Comparison of ENCODE assay signal across 24 cellular contexts in genomic region chr14:100739306-100739705, GRCh38. TPM values are rescaled to one million over a fixed set of nuclear protein-coding genes. Genes with fewer than 3 reads are reported as not detected.
DNase-seq lines count a peak whose midpoint lies in the region; ATAC-seq and TF ChIP-seq lines count a peak whose summit lies in the region.
"Had no signal": no experiment of that assay in that cellular context is flagged by ENCODE, and none has a peak within 500 bp of the region (broad histone marks: within the 10 kb centered on the region; RNA-seq: fewer than 3 reads in every experiment).

No MANE protein-coding gene starts in this region.

- no peaks in the 10 kb centered on the region for H3K79me2 ChIP-seq in GM23338 (replicated peaks; ENCODE audit: insufficient read depth)

- H3K4me1 Mint-ChIP-seq in GM23338 = peaks cover 3% of the 10 kb centered on the region; the same call in 2 of the 3 replicates
- H3K4me1 Mint-ChIP-seq: CD4-positive, alpha-beta memory T cell; IgD-negative memory B cell had no signal

- no peak overlapping the region for H3K27ac Mint-ChIP-seq in GM23338
- H3K27ac Mint-ChIP-seq: CD4-positive, alpha-beta memory T cell had no signal

- no peaks in the 10 kb centered on the region for H3K9me3 Mint-ChIP-seq in GM23338
- H3K9me3 Mint-ChIP-seq: IgD-negative memory B cell had no signal

- H3K4me2 ChIP-seq in GM23338 = no peak overlapping the region
- H3K4me2 ChIP-seq: BLaER1 treated with 17β-estradiol and CSF1 and Interleukin-3, amounts not matched to agents 10 nM and 100 nM had no signal

- no peaks in the 10 kb centered on the region for H4K20me1 ChIP-seq in GM23338 (replicated peaks; ENCODE audit: insufficient read depth)
- H4K20me1 ChIP-seq: BLaER1 treated with 17β-estradiol and CSF1 and Interleukin-3, amounts not matched to agents 10 nM and 100 nM had no signal

- ATAC-seq in GM23338 = no peak
- ATAC-seq: Right ventricle myocardium inferior had no signal

- no peak overlapping the region for H3K27ac ChIP-seq in GM23338 (ENCODE audit: low read depth)
- H3K27ac ChIP-seq: BLaER1 treated with 17β-estradiol and CSF1 and Interleukin-3, amounts not matched to agents 10 nM and 100 nM had no signal

- H3K4me3 ChIP-seq in GM23338 = no peak overlapping the region
- H3K4me3 ChIP-seq: BLaER1 treated with 17β-estradiol and CSF1 and Interleukin-3, amounts not matched to agents 10 nM and 100 nM had no signal

- no peaks in the 10 kb centered on the region for H3K36me3 Mint-ChIP-seq in GM23338 (ENCODE audit: low read depth)
- H3K36me3 Mint-ChIP-seq: CD4-positive, alpha-beta memory T cell; IgD-negative memory B cell had no signal

- H2AFZ ChIP-seq in GM23338 = no peak overlapping the region

- H3K4me3 Mint-ChIP-seq in GM23338 = no peak overlapping the region
- H3K4me3 Mint-ChIP-seq: CD4-positive, alpha-beta memory T cell; IgD-negative memory B cell had no signal

- no peaks in the 10 kb centered on the region for H3K4me1 ChIP-seq in GM23338 (ENCODE audit: insufficient read depth)
- H3K4me1 ChIP-seq: Caco-2 had no signal

- peaks cover 4% of the 10 kb centered on the region for H3K27me3 Mint-ChIP-seq in GM23338 (ENCODE audit: insufficient read depth, low read depth, poor library complexity)

- no peak for TF ChIP-seq CTCF in GM23338 (conservative IDR thresholded peaks at IDR 0.05; ENCODE audit: low read depth in 2 of 2)

- peak; percentile 42 for DNase-seq in activated effector memory CD4-positive, alpha-beta T cell treated with anti-CD3 and anti-CD28 coated beads, Interleukin-2, amount 50 U/mL, for 16 hours
- DNase-seq in activated effector memory CD4-positive, alpha-beta T cell treated with Interleukin-2 at 50 U/mL for 16 hours = no peak
- DNase-seq in mesenteric fat pad (ENCODE audit: low spot score) (peak; percentile 88), renal cortical epithelial cell (ENCODE audit: low read depth) (peak; percentile 26), iPS-NIHi11 (ENCODE audit: low spot score) (no peak), DMS79 (lab: John Stamatoyannopoulos, UW) (no peak), GM23338 (ENCODE audit: low spot score) (no peak), SHP77 treated with DMSO at 0.1 percent for 48 hours (lab: John Stamatoyannopoulos, UW) (no peak)
- DNase-seq: 8988T; CD4-positive, alpha-beta memory T cell; DMS53; EL; GF-D8; Karpas-422; MV-4-11; NCI-H1105 treated with DMSO at 0.1 percent for 48 hours; NCI-H2029 treated with DMSO at 0.1 percent for 48 hours; NCI-H226 had no signal

- H3K36me3 ChIP-seq in GM23338 (ENCODE audit: insufficient read depth) = no peaks in the 10 kb centered on the region
- H3K36me3 ChIP-seq: BLaER1 treated with 17β-estradiol and CSF1 and Interleukin-3, amounts not matched to agents 10 nM and 100 nM had no signal

- no peaks in the 10 kb centered on the region for H3K9me2 ChIP-seq in GM23338 (ENCODE audit: insufficient read depth)

- no peaks in the 10 kb centered on the region for H3K27me3 ChIP-seq in GM23338 (ENCODE audit: insufficient read depth)
- H3K27me3 ChIP-seq: BLaER1 treated with 17β-estradiol and CSF1 and Interleukin-3, amounts not matched to agents 10 nM and 100 nM had no signal

- H3F3A ChIP-seq in GM23338 (replicated peaks; ENCODE audit: low read depth) = no peaks in the 10 kb centered on the region

TF ChIP-seq in GM23338, 12 proteins besides CTCF, POLR2A, EP300 and RAD21:
- no peak for TF ChIP-seq REST (IDR thresholded peaks at IDR 0.05; ENCODE audit: unreplicated experiment)
- no peak for TF ChIP-seq ZNF462 (CRISPR knock-in tag; IDR thresholded peaks at IDR 0.05)
- TF ChIP-seq ZNF114 (CRISPR knock-in tag; IDR thresholded peaks at IDR 0.05) = no peak
- TF ChIP-seq EZH2 (IDR thresholded peaks at IDR 0.05; ENCODE audit: low read depth, unreplicated experiment) = no peak
- TF ChIP-seq STAT1 (IDR thresholded peaks at IDR 0.05; ENCODE audit: unreplicated experiment) = no peak
- TF ChIP-seq JUNB (IDR thresholded peaks at IDR 0.05; ENCODE audit: unreplicated experiment) = no peak
- TF ChIP-seq CREB1 (CRISPR knock-in tag; IDR thresholded peaks at IDR 0.05; ENCODE audit: low read depth) = no peak

RNA-seq across cellular contexts. Expression of gene DLK1, which starts 12.6 kb away (rescaled TPM):
- total RNA-seq in mesenteric fat pad (not detected), renal cortical epithelial cell (not detected in 2 replicates)
- 0.54 and 1.1 TPM in 2 replicates for total RNA-seq in GM23338 (2014; rRNA removed; shearing (Covaris generic))
- polyA plus RNA-seq in GM23338 (2016; fragmentation: Nextera tagmentation; extraction: Ambion mirVana) = 0.70 and 1.2 TPM in 2 replicates
- total RNA-seq: Caco-2; CD4-positive, alpha-beta memory T cell; M059J; OCI-LY7 had no signal
- polyA plus RNA-seq: CD4-positive, alpha-beta memory T cell; IgD-negative memory B cell had no signal

Comparison
In these comparisons a context has a peak if more than half of its experiments do, and no peak if none do; other contexts are left out.
1. DNase-seq: peak in activated effector memory CD4-positive, alpha-beta T cell treated with anti-CD3 and anti-CD28 coated beads, Interleukin-2, amount 50 U/mL, for 16 hours (single experiment), mesenteric fat pad (single experiment) and renal cortical epithelial cell (single experiment); none in activated effector memory CD4-positive, alpha-beta T cell treated with Interleukin-2 at 50 U/mL for 16 hours (single experiment), iPS-NIHi11 (single experiment), DMS79 (single experiment), GM23338 (single experiment) and SHP77 treated with DMSO at 0.1 percent for 48 hours (single experiment).